21 cellular contexts compared by ENCODE assay signal in genomic region chr7:25244193-25244592, GRCh38. TPM values are rescaled to one million over a fixed set of nuclear protein-coding genes. Genes with fewer than 3 reads are reported as not detected.
"Had no signal": no experiment of that assay in that cellular context is flagged by ENCODE, and none has a peak within 500 bp of the region (broad histone marks: within the 10 kb centered on the region; RNA-seq: fewer than 3 reads in every experiment).

No MANE protein-coding gene starts in this region.

- ATAC-seq: activated CD8-positive, alpha-beta T cell treated with anti-CD3 and anti-CD28 coated beads for 36 hours; activated T-helper 17 cell treated with anti-CD3 and anti-CD28 coated beads, Interleukin-2, amount 50 U/mL, for 72 hours; gastrocnemius medialis; heart right ventricle; left cardiac atrium; lower lobe of right lung; stimulated activated naive CD8-positive, alpha-beta T cell treated with anti-CD3 and anti-CD28 coated beads, Interleukin-15, Interleukin-2, amounts not matched to agents 100 U/mL and 50 U/mL, for 24 hours had no signal

- DNase-seq: activated CD4-positive, alpha-beta T cell treated with anti-CD3 and anti-CD28 coated beads, Interleukin-2, amount 10 ng/mL, durations not matched to agents 24 days and 14 days; activated CD8-positive, alpha-beta T cell treated with anti-CD3 and anti-CD28 coated beads for 36 hours; activated naive CD4-positive, alpha-beta T cell; activated naive CD8-positive, alpha-beta T cell treated with anti-CD3 and anti-CD28 coated beads for 36 hours; activated T-cell treated with anti-CD3 and anti-CD28 coated beads, Interleukin-2, amount 50 U/mL, for 1 hour; amygdala; caudate nucleus; gastrocnemius medialis; heart right ventricle; left cardiac atrium; lower lobe of right lung; stimulated activated naive CD8-positive, alpha-beta T cell treated with anti-CD3 and anti-CD28 coated beads, Interleukin-15, Interleukin-2, amounts not matched to agents 100 U/mL and 50 U/mL, for 24 hours; T-helper 1 cell; T-helper 9 cell; trophoblast cell had no signal

- H3K27me3 ChIP-seq: gastrocnemius medialis, right atrium auricular region had no signal

- H3K36me3 ChIP-seq: gastrocnemius medialis, heart right ventricle, lower lobe of right lung, prostate gland, right atrium auricular region had no signal

- H3K27ac ChIP-seq: gastrocnemius medialis, lower lobe of right lung, prostate gland, right atrium auricular region, skin epidermis had no signal

- H3K4me3 ChIP-seq: gastrocnemius medialis, heart right ventricle, lower lobe of right lung, prostate gland, right atrium auricular region, skin epidermis had no signal

- H3K4me1 ChIP-seq: lower lobe of right lung, prostate gland had no signal

- H3K9me3 ChIP-seq: gastrocnemius medialis, lower lobe of right lung, prostate gland, right atrium auricular region had no signal

RNA-seq across cellular contexts. Expression of gene NPVF, which starts 15.9 kb away (rescaled TPM):
- total RNA-seq: activated CD4-positive, alpha-beta T cell treated with anti-CD3 and anti-CD28 coated beads, Interleukin-2, amount 10 ng/mL, durations not matched to agents 24 days and 14 days; activated CD8-positive, alpha-beta T cell treated with anti-CD3 and anti-CD28 coated beads for 36 hours; activated naive CD8-positive, alpha-beta T cell treated with anti-CD3 and anti-CD28 coated beads for 36 hours; activated T-helper 17 cell treated with anti-CD3 and anti-CD28 coated beads, Interleukin-2, amount 50 U/mL, for 72 hours; epithelial cell of proximal tubule; gastrocnemius medialis; heart right ventricle; left cardiac atrium; lower lobe of right lung; osteocyte; prostate gland; right atrium auricular region had no signal
